Comparison of ENCODE assay signal across 11 cellular contexts in genomic region chrX:13131511-13132137, GRCh38.
DNase-seq lines count a peak whose midpoint lies in the region; ATAC-seq and TF ChIP-seq lines count a peak whose summit lies in the region.
"Had no signal": no experiment of that assay in that cellular context is flagged by ENCODE, and none has a peak within 500 bp of the region (broad histone marks: within the 10 kb centered on the region; RNA-seq: fewer than 3 reads in every experiment).

No MANE protein-coding gene starts in this region.

- TF ChIP-seq CTCF in uterus (IDR thresholded peaks at IDR 0.05), result no peak

- intact Hi-C loops in left colon (cut with DNase I, micrococcal nuclease), result no loop called here
- intact Hi-C loops in uterus (cut with DNase I; ENCODE audit: low total_unique reads), result no loop called here

- no peak overlapping the region for H3K4me3 ChIP-seq in BLaER1
- H3K4me3 ChIP-seq in SJCRH30, result no peak overlapping the region
- H3K4me3 ChIP-seq in uterus, result no peak overlapping the region
- H3K4me3 ChIP-seq: cardiac muscle cell had no signal

- no peak for TF ChIP-seq POLR2A in uterus (IDR thresholded peaks at IDR 0.05)

- H3K9ac ChIP-seq in BLaER1, result no peak overlapping the region

- no peaks in the 10 kb centered on the region for H3K9me3 ChIP-seq in BLaER1
- 0 out of 2 replicates have a peak, but pooled peaks cover 2% of the 10 kb centered on the region for H3K9me3 ChIP-seq in SJCRH30 (replicated peaks)
- H3K9me3 ChIP-seq in uterus, result no peaks in the 10 kb centered on the region

- no peaks in the 10 kb centered on the region for H4K20me1 ChIP-seq in BLaER1

- no peaks in the 10 kb centered on the region for H3K27me3 ChIP-seq in BLaER1
- H3K27me3 ChIP-seq in SJCRH30, result no peaks in the 10 kb centered on the region
- H3K27me3 ChIP-seq in uterus, result no peaks in the 10 kb centered on the region
- H3K27me3 ChIP-seq: cardiac muscle cell had no signal

- H3K36me3 ChIP-seq in BLaER1, result no peaks in the 10 kb centered on the region
- H3K36me3 ChIP-seq in SJCRH30, result no peaks in the 10 kb centered on the region
- H3K36me3 ChIP-seq in uterus, result no peaks in the 10 kb centered on the region
- H3K36me3 ChIP-seq: cardiac muscle cell had no signal

- H3K27ac ChIP-seq in BLaER1 (no peak overlapping the region), SJCRH30 (peak overlapping the region; percentile 57), uterus (no peak overlapping the region)
- H3K27ac ChIP-seq: cardiac muscle cell had no signal

- peak; percentile 88 for DNase-seq in H4 (ENCODE audit: low spot score)
- peak; percentile 84 to 90 for DNase-seq in SJCRH30
- DNase-seq in left colon, result no peak
- no peak for DNase-seq in uterus
- no peak for DNase-seq in mesenteric fat pad (ENCODE audit: low spot score)
- DNase-seq: activated CD4-positive, alpha-beta T cell treated with anti-CD3 and anti-CD28 coated beads, Interleukin-2, amount 50 U/mL, for 1 hour; DMS 273 treated with DMSO at 0.1 percent for 48 hours had no signal

- ATAC-seq in left colon (peak; percentile 19), HG03139 (IDR thresholded peaks at IDR 0.05; ENCODE audit: unreplicated experiment) (no peak), SK-N-SH treated with all-trans-retinoic acid at 6 μM for 48 hours (no peak)

- peak overlapping the region; percentile 22; the same call in 1 of the 2 replicates for H3K4me2 ChIP-seq in BLaER1

- H3K4me1 ChIP-seq in BLaER1 (peaks cover 6% of the 10 kb centered on the region; the same call in 1 of the 2 replicates), SJCRH30 (peaks cover 16% of the 10 kb centered on the region), uterus (no peaks in the 10 kb centered on the region)

TF ChIP-seq in SK-N-SH treated with all-trans-retinoic acid at 6 μM for 48 hours, 23 proteins besides CTCF, POLR2A, EP300 and RAD21:
- no peak for TF ChIP-seq TOX (CRISPR knock-in tag; IDR thresholded peaks at IDR 0.05; ENCODE audit: borderline replicate concordance)
- no peak for TF ChIP-seq PPARA (CRISPR knock-in tag; IDR thresholded peaks at IDR 0.05; ENCODE audit: borderline replicate concordance)
- no peak for TF ChIP-seq POU6F1 (CRISPR knock-in tag; IDR thresholded peaks at IDR 0.05; ENCODE audit: borderline replicate concordance, low read depth)
- TF ChIP-seq ARNTL (CRISPR knock-in tag; IDR thresholded peaks at IDR 0.05; ENCODE audit: borderline replicate concordance, low read depth), result no peak
- TF ChIP-seq ZFP3 (CRISPR knock-in tag; IDR thresholded peaks at IDR 0.05), result no peak

Comparison
In these comparisons a context has a peak if more than half of its experiments do, and no peak if none do; other contexts are left out.
1. DNase-seq: peak in H4 (single experiment) and SJCRH30 (2 of 2); none in left colon (0 of 2), uterus (0 of 2) and mesenteric fat pad (single experiment).